Comparison of ENCODE assay signal across 17 cellular contexts in the genomic region with DNA sequence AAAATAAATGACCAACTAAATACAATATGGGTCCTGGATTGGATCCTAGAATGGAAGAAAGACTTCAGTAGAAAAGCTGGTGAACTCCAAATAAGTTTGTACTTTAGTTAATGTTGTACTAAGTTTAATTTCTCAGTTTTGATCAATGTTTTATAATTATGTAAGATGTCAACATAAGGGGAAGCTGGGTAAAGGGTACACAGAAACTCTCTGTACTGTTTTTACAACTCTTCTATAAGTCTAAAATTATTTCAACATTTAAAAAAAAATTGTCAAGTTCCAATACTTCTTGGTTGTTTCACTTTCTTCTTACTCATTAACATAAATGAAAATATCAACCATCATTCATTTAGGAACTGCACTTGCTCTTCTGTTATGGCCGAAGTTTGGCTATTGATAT.
"Had no signal": no experiment of that assay in that cellular context is flagged by ENCODE, and none has a peak within 500 bp of the region (broad histone marks: within the 10 kb centered on the region; RNA-seq: fewer than 3 reads in every experiment).

No MANE protein-coding gene starts in this region.

- H3K27me3 ChIP-seq: gastrocnemius medialis, ovary, right lobe of liver, tibial nerve, upper lobe of left lung had no signal

- FAIRE-seq: urothelium cell line had no signal

- H3K27me3 Mint-ChIP-seq: progenitor cell of endocrine pancreas had no signal

- H3K4me3 Mint-ChIP-seq: dendritic cell treated with granulocyte-macrophage colony-stimulating factor and Interleukin-4, amounts not matched to agents 40 ng/mL and 50 ng/mL, for 4 days; endodermal cell; memory B cell; natural killer cell; stimulated activated naive B cell treated with anti-CD40 and anti-IgM and Interleukin-4, amounts not matched to agents 10 μg/mL and 1 μg/mL and 100 μg/mL, for 72 hours; stimulated activated naive CD8-positive, alpha-beta T cell treated with anti-CD3 and anti-CD28 coated beads, Interleukin-15, Interleukin-2, amounts not matched to agents 100 ng/mL and 50 ng/mL, for 24 hours had no signal

- H3K9me3 Mint-ChIP-seq: dendritic cell treated with granulocyte-macrophage colony-stimulating factor and Interleukin-4, amounts not matched to agents 40 ng/mL and 50 ng/mL, for 4 days; memory B cell; natural killer cell; stimulated activated naive B cell treated with anti-CD40 and anti-IgM and Interleukin-4, amounts not matched to agents 10 μg/mL and 1 μg/mL and 100 μg/mL, for 72 hours; stimulated activated naive CD8-positive, alpha-beta T cell treated with anti-CD3 and anti-CD28 coated beads, Interleukin-15, Interleukin-2, amounts not matched to agents 100 ng/mL and 50 ng/mL, for 24 hours had no signal

- H3K27ac Mint-ChIP-seq: dendritic cell treated with granulocyte-macrophage colony-stimulating factor and Interleukin-4, amounts not matched to agents 40 ng/mL and 50 ng/mL, for 4 days; endodermal cell; memory B cell; natural killer cell; progenitor cell of endocrine pancreas; stimulated activated naive B cell treated with anti-CD40 and anti-IgM and Interleukin-4, amounts not matched to agents 10 μg/mL and 1 μg/mL and 100 μg/mL, for 72 hours; stimulated activated naive CD8-positive, alpha-beta T cell treated with anti-CD3 and anti-CD28 coated beads, Interleukin-15, Interleukin-2, amounts not matched to agents 100 ng/mL and 50 ng/mL, for 24 hours had no signal

- DNase-seq: gastrocnemius medialis; natural killer cell; occipital lobe; right lobe of liver; stimulated activated naive B cell treated with anti-CD40 and anti-IgM and Interleukin-4, amounts not matched to agents 10 μg/mL and 1 μg/mL and 100 μg/mL, for 72 hours; upper lobe of left lung had no signal

- H3K27ac ChIP-seq: epithelial cell of prostate, gastrocnemius medialis, ovary, right lobe of liver, thoracic aorta, upper lobe of left lung had no signal

- H3K4me3 ChIP-seq: gastrocnemius medialis, lung, ovary, right lobe of liver, thoracic aorta, tibial nerve, upper lobe of left lung had no signal

- H3K9me3 ChIP-seq: gastrocnemius medialis, ovary, right lobe of liver, thoracic aorta, tibial nerve, upper lobe of left lung had no signal

- H3K36me3 ChIP-seq: gastrocnemius medialis, ovary, right lobe of liver, thoracic aorta, tibial nerve, upper lobe of left lung had no signal

- H3K4me1 ChIP-seq: gastrocnemius medialis, right lobe of liver, upper lobe of left lung had no signal
